Comparison of ENCODE assay signal across 21 cellular contexts in the genomic region with DNA sequence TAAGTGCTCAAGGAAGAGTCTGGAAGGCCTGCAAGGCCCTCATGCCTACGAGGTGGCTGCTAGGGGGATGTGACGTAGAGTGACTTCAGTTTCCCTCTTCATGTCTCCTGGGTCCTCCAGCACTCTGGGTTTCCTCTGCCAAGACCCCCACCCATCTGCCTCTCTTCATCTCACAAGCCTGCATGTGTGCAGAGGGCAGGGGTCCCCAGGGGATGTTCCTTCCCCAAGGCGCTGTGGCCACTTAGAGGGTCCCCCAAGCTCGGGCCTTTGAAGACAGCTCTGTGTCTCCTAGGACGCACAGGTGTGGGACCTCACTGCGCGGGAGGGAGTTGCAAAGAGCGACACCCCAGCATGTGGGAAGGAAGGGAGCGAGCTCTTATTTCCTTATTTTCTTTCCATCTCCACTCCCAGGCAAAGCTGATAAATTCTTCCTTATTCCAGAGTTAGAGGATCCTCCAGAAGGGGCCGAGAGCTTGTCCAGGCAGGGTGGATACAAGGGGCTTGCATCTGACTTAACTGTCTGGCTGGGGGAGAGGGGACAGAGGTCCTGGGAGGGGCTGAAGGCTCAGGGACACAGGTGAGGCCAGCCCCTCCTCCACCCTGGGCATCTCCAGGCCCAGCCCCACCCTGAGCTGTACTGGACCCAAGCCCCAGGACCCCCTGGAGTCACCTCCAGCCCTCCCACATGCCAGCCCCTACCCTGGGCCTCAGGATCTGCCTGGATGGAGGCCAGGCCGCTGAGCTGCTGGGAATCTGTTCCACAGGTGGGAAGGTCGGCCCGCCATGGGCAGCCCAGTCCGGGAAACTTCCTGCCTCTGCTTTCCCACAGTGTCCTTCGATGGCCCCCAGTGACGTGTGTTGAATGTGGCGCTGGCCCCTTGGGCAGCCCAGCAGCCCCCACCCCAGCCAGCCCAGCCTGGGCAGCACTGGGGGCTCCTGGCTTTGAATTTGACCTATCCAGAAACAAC. TPM values are rescaled to one million over a fixed set of nuclear protein-coding genes. Genes with fewer than 3 reads are reported as not detected.
DNase-seq lines count a peak whose midpoint lies in the region; ATAC-seq and TF ChIP-seq lines count a peak whose summit lies in the region.
"Had no signal": no experiment of that assay in that cellular context is flagged by ENCODE, and none has a peak within 500 bp of the region (broad histone marks: within the 10 kb centered on the region; RNA-seq: fewer than 3 reads in every experiment).

No MANE protein-coding gene starts in this region.

- H3K9me3 Mint-ChIP-seq in activated CD4-positive, alpha-beta T cell treated with anti-CD3 and anti-CD28 coated beads for 36 hours (ENCODE audit: low read depth): peaks cover 4% of the 10 kb centered on the region
- no peaks in the 10 kb centered on the region for H3K9me3 Mint-ChIP-seq in activated CD4-positive, alpha-beta T cell treated with anti-CD3 and anti-CD28 coated beads, Interleukin-2, amount 10 ng/mL, durations not matched to agents 24 days and 14 days
- H3K9me3 Mint-ChIP-seq: activated T-helper 2 cell treated with anti-CD3 and anti-CD28 coated beads, Interferon-gamma antibody, Interleukin-2, Interleukin-4, amounts not matched to agents 10 μg/mL and 5 μg/mL and 100 μg/mL, durations not matched to agents 14 hours and 24 hours and 36 hours had no signal

- H3K79me2 ChIP-seq in MM.1S (ENCODE audit: low read length): no peaks in the 10 kb centered on the region

- H3K27ac ChIP-seq in adrenal gland (no peak overlapping the region), lower lobe of right lung (no peak overlapping the region), spleen (no peak overlapping the region), MM.1S (ENCODE audit: low read length) (no peak overlapping the region)
- H3K27ac ChIP-seq: epithelial cell of prostate, neural progenitor cell, SK-N-MC had no signal

- CTCF ChIA-PET in activated CD4-positive, alpha-beta T cell treated with anti-CD3 and anti-CD28 coated beads for 36 hours (lab: Charles Lee): no interaction called here

- ATAC-seq in activated CD4-positive, alpha-beta T cell treated with anti-CD3 and anti-CD28 coated beads for 36 hours: no peak
- ATAC-seq in lower lobe of right lung (peak; percentile 12 to 43), GM21360 (IDR thresholded peaks at IDR 0.05; ENCODE audit: unreplicated experiment) (no peak)
- ATAC-seq: PC-3 had no signal

- intact Hi-C loops in activated CD4-positive, alpha-beta T cell treated with anti-CD3 and anti-CD28 coated beads for 36 hours (cut with DNase I, micrococcal nuclease): no loop called here
- intact Hi-C loops in activated CD4-positive, alpha-beta T cell treated with anti-CD3 and anti-CD28 coated beads, Interleukin-2, amount 10 ng/mL, durations not matched to agents 24 days and 14 days (cut with micrococcal nuclease): no loop called here
- intact Hi-C loops in adrenal gland (cut with DNase I): no loop called here
- intact Hi-C loops in lower lobe of right lung (cut with DNase I): no loop called here
- intact Hi-C loops in spleen (cut with DNase I; ENCODE audit: low total_unique reads): no loop called here

- POLR2A ChIA-PET in activated CD4-positive, alpha-beta T cell treated with anti-CD3 and anti-CD28 coated beads for 36 hours (lab: Charles Lee): interaction anchor here (0.7 kb wide), 1 partner anchor 464 kb away, joined by 3 read pairs; no protein-coding TSS in a partner anchor

- H3K4me1 Mint-ChIP-seq in activated CD4-positive, alpha-beta T cell treated with anti-CD3 and anti-CD28 coated beads for 36 hours: no peaks in the 10 kb centered on the region
- no peaks in the 10 kb centered on the region for H3K4me1 Mint-ChIP-seq in activated CD4-positive, alpha-beta T cell treated with anti-CD3 and anti-CD28 coated beads, Interleukin-2, amount 10 ng/mL, durations not matched to agents 24 days and 14 days
- H3K4me1 Mint-ChIP-seq: neural progenitor cell had no signal

- TF ChIP-seq CTCF in adrenal gland (IDR thresholded peaks at IDR 0.05) (no peak), lower lobe of right lung (IDR thresholded peaks at IDR 0.05) (no peak), spleen (IDR thresholded peaks at IDR 0.05 in 8 of 11, conservative IDR thresholded peaks at IDR 0.05 in 3 of 11) (no peak), GM13976 (IDR thresholded peaks at IDR 0.05; ENCODE audit: borderline replicate concordance, control extremely low read depth, extremely low read depth, insufficient read depth, missing control alignments) (no peak), MM.1S (IDR thresholded peaks at IDR 0.05; ENCODE audit: low read length) (no peak)

- TF ChIP-seq POLR2A in adrenal gland (IDR thresholded peaks at IDR 0.05) (no peak), spleen (IDR thresholded peaks at IDR 0.05) (no peak)

- H3K27me3 ChIP-seq in adrenal gland (no peaks in the 10 kb centered on the region), lower lobe of right lung (ENCODE audit: low read depth) (no peaks in the 10 kb centered on the region), spleen (replicated peaks in 1 of 7) (no peaks in the 10 kb centered on the region), MM.1S (replicated peaks; ENCODE audit: insufficient read depth, low read length) (no peaks in the 10 kb centered on the region)

- H3K9me3 ChIP-seq in adrenal gland (replicated peaks in 1 of 3) (no peaks in the 10 kb centered on the region), lower lobe of right lung (no peaks in the 10 kb centered on the region), spleen (peaks cover 0 to 16% (median 8%) of the 10 kb centered on the region in 8 donors), MM.1S (replicated peaks; ENCODE audit: insufficient read depth, low read length) (no peaks in the 10 kb centered on the region)

- no peaks in the 10 kb centered on the region for H3K36me3 ChIP-seq in adrenal gland (replicated peaks in 1 of 2)
- H3K36me3 ChIP-seq in lower lobe of right lung: no peaks in the 10 kb centered on the region
- H3K36me3 ChIP-seq in spleen: no peaks in the 10 kb centered on the region
- no peaks in the 10 kb centered on the region for H3K36me3 ChIP-seq in MM.1S (replicated peaks; ENCODE audit: insufficient read depth, low read length)
- H3K36me3 ChIP-seq: neural progenitor cell had no signal

- H3K36me3 Mint-ChIP-seq in activated CD4-positive, alpha-beta T cell treated with anti-CD3 and anti-CD28 coated beads for 36 hours (ENCODE audit: low read depth): no peaks in the 10 kb centered on the region
- no peaks in the 10 kb centered on the region for H3K36me3 Mint-ChIP-seq in activated CD4-positive, alpha-beta T cell treated with anti-CD3 and anti-CD28 coated beads, Interleukin-2, amount 10 ng/mL, durations not matched to agents 24 days and 14 days (ENCODE audit: low read depth)
- H3K36me3 Mint-ChIP-seq: neural progenitor cell had no signal

- H3K9ac ChIP-seq in MM.1S (ENCODE audit: low read length): no peak overlapping the region
- H3K9ac ChIP-seq: neural progenitor cell had no signal

- H3K9me2 ChIP-seq in MM.1S (replicated peaks; ENCODE audit: insufficient read depth, low read length): no peaks in the 10 kb centered on the region

- H2AFZ ChIP-seq in MM.1S (ENCODE audit: low read length): no peak overlapping the region
- H2AFZ ChIP-seq: neural progenitor cell had no signal

- H3K4me3 Mint-ChIP-seq in activated CD4-positive, alpha-beta T cell treated with anti-CD3 and anti-CD28 coated beads for 36 hours: no peak overlapping the region
- H3K4me3 Mint-ChIP-seq in activated CD4-positive, alpha-beta T cell treated with anti-CD3 and anti-CD28 coated beads, Interleukin-2, amount 10 ng/mL, durations not matched to agents 24 days and 14 days: no peak overlapping the region
- H3K4me3 Mint-ChIP-seq: activated CD4-positive, alpha-beta memory T cell treated with anti-CD3 and anti-CD28 coated beads for 36 hours; IgD-negative memory B cell; memory B cell had no signal

- H3K27me3 Mint-ChIP-seq in activated CD4-positive, alpha-beta T cell treated with anti-CD3 and anti-CD28 coated beads for 36 hours: no peaks in the 10 kb centered on the region
- H3K27me3 Mint-ChIP-seq in activated CD4-positive, alpha-beta T cell treated with anti-CD3 and anti-CD28 coated beads, Interleukin-2, amount 10 ng/mL, durations not matched to agents 24 days and 14 days: no peaks in the 10 kb centered on the region
- H3K27me3 Mint-ChIP-seq: activated CD4-positive, alpha-beta memory T cell treated with anti-CD3 and anti-CD28 coated beads for 36 hours; IgD-negative memory B cell; memory B cell had no signal

- H3F3A ChIP-seq in MM.1S (ENCODE audit: insufficient read depth, low read length): no peaks in the 10 kb centered on the region

- 89 to 98% (median 92%) methylated on average over 10 to 17 of the region's 17 CpGs for WGBS in adrenal gland, 4 donors
- WGBS in spleen, 5 donors: 74 to 88% (median 84%) methylated on average over 10 to 17 of the region's 17 CpGs

- DNase-seq in activated CD4-positive, alpha-beta T cell treated with anti-CD3 and anti-CD28 coated beads for 36 hours: peak; percentile 2
- DNase-seq in activated CD4-positive, alpha-beta T cell treated with anti-CD3 and anti-CD28 coated beads, Interleukin-2, amount 10 ng/mL, durations not matched to agents 24 days and 14 days: no peak
- DNase-seq in adrenal gland (peak in 6 of 7 donors; percentile 5 to 49 (median 16)), lower lobe of right lung (peak; percentile 32), spleen (peak; percentile 55), GM13976 (ENCODE audit: low spot score) (no peak), MM.1S (no peak)
- DNase-seq: 8988T; activated CD4-positive, alpha-beta memory T cell treated with anti-CD3 and anti-CD28 coated beads for 36 hours; anterior cingulate cortex; MV-4-11; NCI-H526 treated with DMSO at 0.1 percent for 48 hours; PC-3 had no signal

- H3K27ac Mint-ChIP-seq in activated CD4-positive, alpha-beta T cell treated with anti-CD3 and anti-CD28 coated beads for 36 hours: no peak overlapping the region
- H3K27ac Mint-ChIP-seq in activated CD4-positive, alpha-beta T cell treated with anti-CD3 and anti-CD28 coated beads, Interleukin-2, amount 10 ng/mL, durations not matched to agents 24 days and 14 days: no peak overlapping the region
- H3K27ac Mint-ChIP-seq: activated CD4-positive, alpha-beta memory T cell treated with anti-CD3 and anti-CD28 coated beads for 36 hours; activated T-helper 2 cell treated with anti-CD3 and anti-CD28 coated beads, Interferon-gamma antibody, Interleukin-2, Interleukin-4, amounts not matched to agents 10 μg/mL and 5 μg/mL and 100 μg/mL, durations not matched to agents 14 hours and 24 hours and 36 hours; IgD-negative memory B cell; memory B cell; neural progenitor cell had no signal

- H3K4me1 ChIP-seq in adrenal gland (replicated peaks in 1 of 2) (no peaks in the 10 kb centered on the region), lower lobe of right lung (no peaks in the 10 kb centered on the region), spleen (no peaks in the 10 kb centered on the region), MM.1S (ENCODE audit: low read length) (peaks cover 5% of the 10 kb centered on the region)
- H3K4me1 ChIP-seq: neural progenitor cell had no signal

- in situ Hi-C loops in GM13976 (cut with MboI; ENCODE audit: low sequenced_read_pairs, unreplicated experiment): loop anchor here (25.0 kb wide), 1 partner anchor 197 kb away; no protein-coding TSS in a partner anchor

- no peak overlapping the region for H3K4me3 ChIP-seq in adrenal gland
- H3K4me3 ChIP-seq in lower lobe of right lung: no peak overlapping the region
- no peak overlapping the region for H3K4me3 ChIP-seq in spleen
- H3K4me3 ChIP-seq in MM.1S (ENCODE audit: low read length): no peak overlapping the region
- H3K4me3 ChIP-seq: neural progenitor cell, SK-N-MC, smooth muscle cell had no signal

- no peaks in the 10 kb centered on the region for H4K20me1 ChIP-seq in MM.1S (ENCODE audit: insufficient read depth, low read length)

- no peak overlapping the region for H3K4me2 ChIP-seq in MM.1S (ENCODE audit: low read depth, low read length)
- H3K4me2 ChIP-seq: neural progenitor cell, smooth muscle cell had no signal

RNA-seq across cellular contexts. Expression of a gene that starts 59.7 kb away (rescaled TPM):
- total RNA-seq in activated CD4-positive, alpha-beta T cell treated with anti-CD3 and anti-CD28 coated beads for 36 hours: under 1 TPM; 0.16 TPM
- total RNA-seq in activated CD4-positive, alpha-beta T cell treated with anti-CD3 and anti-CD28 coated beads, Interleukin-2, amount 10 ng/mL, durations not matched to agents 24 days and 14 days: 0.59 and 0.61 TPM in 2 replicates
- total RNA-seq in adrenal gland: 1 to 10 TPM in 4 of 8 donors, under 1 TPM in 4; 0.55 to 3.6 (median 1.4) TPM
- polyA plus RNA-seq in adrenal gland: 1 to 10 TPM in 1 of 3 donors, under 1 TPM in 2; 0.15 to 1.4 (median 0.17) TPM
- 1.6 TPM for total RNA-seq in lower lobe of right lung
- 1 to 10 TPM in 6 of 7 donors, under 1 TPM in 1; 0.87 to 3.1 (median 2.1) TPM for total RNA-seq in spleen
- polyA plus RNA-seq in spleen: under 1 TPM; 0.02 to 0.16 (median 0.02) TPM

Comparison
In these comparisons a context has a peak if more than half of its experiments do, and no peak if none do; other contexts are left out.
1. DNase-seq: peak in activated CD4-positive, alpha-beta T cell treated with anti-CD3 and anti-CD28 coated beads for 36 hours (single experiment), adrenal gland (6 of 7), lower lobe of right lung (single experiment) and spleen (single experiment); none in activated CD4-positive, alpha-beta T cell treated with anti-CD3 and anti-CD28 coated beads, Interleukin-2, amount 10 ng/mL, durations not matched to agents 24 days and 14 days (single experiment), GM13976 (single experiment) and MM.1S (single experiment).
2. ATAC-seq: peak in lower lobe of right lung (2 of 2); none in activated CD4-positive, alpha-beta T cell treated with anti-CD3 and anti-CD28 coated beads for 36 hours (single experiment) and GM21360 (single experiment).